ENCODE assay signal across 8 cellular contexts in the genomic region with DNA sequence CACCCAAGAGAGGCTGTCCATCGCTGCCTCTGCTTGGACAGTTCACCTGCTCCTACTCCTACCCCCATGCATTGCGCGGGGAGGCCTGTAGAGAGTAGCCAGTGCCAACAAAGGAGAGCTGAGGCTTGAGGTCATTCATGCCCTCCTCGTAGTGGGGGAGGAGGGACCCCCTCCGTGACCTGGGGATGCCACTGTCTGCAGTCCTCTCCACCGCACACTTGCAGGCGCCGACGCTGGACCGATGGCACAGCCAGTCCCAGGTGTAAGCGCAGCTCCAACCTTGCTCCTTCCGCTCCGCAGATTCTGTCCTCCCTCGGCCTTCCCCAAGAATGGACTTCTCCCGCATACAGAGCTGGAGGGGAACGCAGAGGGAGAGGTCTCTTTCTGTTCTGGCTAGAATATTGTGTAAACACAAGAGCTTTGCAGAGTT. TPM values are rescaled to one million over a fixed set of nuclear protein-coding genes. Genes with fewer than 3 reads are reported as not detected.
DNase-seq lines count a peak whose midpoint lies in the region; ATAC-seq and TF ChIP-seq lines count a peak whose summit lies in the region.

No MANE protein-coding gene starts in this region.

- H3K4me3 Mint-ChIP-seq in activated CD4-positive, alpha-beta memory T cell treated with anti-CD3 and anti-CD28 coated beads, Interleukin-2, amount 10 ng/mL, durations not matched to agents 7 days and 5 days, result peak overlapping the region; percentile 77

- TF ChIP-seq CTCF in gastroesophageal sphincter (IDR thresholded peaks at IDR 0.05) (no peak), gastrocnemius medialis (IDR thresholded peaks at IDR 0.05 in 4 of 5, conservative IDR thresholded peaks at IDR 0.05 in 1 of 5) (no peak)

- CTCF ChIA-PET in activated CD4-positive, alpha-beta memory T cell treated with anti-CD3 and anti-CD28 coated beads, Interleukin-2, amount 10 ng/mL, durations not matched to agents 7 days and 5 days (lab: Charles Lee), result interaction anchor here (1.5 to 4.7 kb wide), 5 partner anchors 8 to 43 kb away, joined by 4 to 44 read pairs (median 13); no protein-coding TSS in a partner anchor

- peaks cover 21% of the 10 kb centered on the region for H3K4me1 Mint-ChIP-seq in activated CD4-positive, alpha-beta memory T cell treated with anti-CD3 and anti-CD28 coated beads, Interleukin-2, amount 10 ng/mL, durations not matched to agents 7 days and 5 days

- H3K27ac Mint-ChIP-seq in activated CD4-positive, alpha-beta memory T cell treated with anti-CD3 and anti-CD28 coated beads, Interleukin-2, amount 10 ng/mL, durations not matched to agents 7 days and 5 days, result no peak overlapping the region

- no peaks in the 10 kb centered on the region for H3K9me3 Mint-ChIP-seq in activated CD4-positive, alpha-beta memory T cell treated with anti-CD3 and anti-CD28 coated beads, Interleukin-2, amount 10 ng/mL, durations not matched to agents 7 days and 5 days

- no peak for DNase-seq in activated CD4-positive, alpha-beta memory T cell treated with anti-CD3 and anti-CD28 coated beads, Interleukin-2, amount 10 ng/mL, durations not matched to agents 7 days and 5 days
- DNase-seq in gastrocnemius medialis, result no peak
- DNase-seq in NCI-H526 (lab: John Stamatoyannopoulos, UW), result no peak
- DNase-seq in RKO (ENCODE audit: low spot score), result no peak

- intact Hi-C loops in gastrocnemius medialis (cut with DNase I; ENCODE audit: low total_unique reads), result loop anchor here (1.0 to 10.0 kb wide), 2 partner anchors 8 to 415 kb away; a partner anchor contains a TSS

- peaks cover 41% of the 10 kb centered on the region for H3K27me3 Mint-ChIP-seq in activated CD4-positive, alpha-beta memory T cell treated with anti-CD3 and anti-CD28 coated beads, Interleukin-2, amount 10 ng/mL, durations not matched to agents 7 days and 5 days

- H3K36me3 Mint-ChIP-seq in activated CD4-positive, alpha-beta memory T cell treated with anti-CD3 and anti-CD28 coated beads, Interleukin-2, amount 10 ng/mL, durations not matched to agents 7 days and 5 days (ENCODE audit: low read depth), result peaks cover 8% of the 10 kb centered on the region

- H3K36me3 ChIP-seq in gastroesophageal sphincter (peaks cover 0 to 15% of the 10 kb centered on the region in 2 donors), gastrocnemius medialis (peaks cover 0 to 14% of the 10 kb centered on the region in 2 donors)

- TF ChIP-seq EP300 in gastroesophageal sphincter (IDR thresholded peaks at IDR 0.05), result no peak

- no peaks in the 10 kb centered on the region for H3K9me3 ChIP-seq in gastroesophageal sphincter
- H3K9me3 ChIP-seq in gastrocnemius medialis, result no peaks in the 10 kb centered on the region

- in situ Hi-C loops in gastrocnemius medialis (cut with MboI; ENCODE audit: low sequenced_read_pairs in 4 of 4), result no loop called here

- peak overlapping the region; percentile 91 to 98 (median 94) for H3K27ac ChIP-seq in gastroesophageal sphincter
- H3K27ac ChIP-seq in gastrocnemius medialis, result peak overlapping the region; percentile 92 to 100 (median 100)

- H3K27me3 ChIP-seq in gastroesophageal sphincter, result no peaks in the 10 kb centered on the region
- H3K27me3 ChIP-seq in gastrocnemius medialis, result no peaks in the 10 kb centered on the region

- H3K4me3 ChIP-seq in gastroesophageal sphincter (peak overlapping the region; percentile 86 to 96), gastrocnemius medialis (peak overlapping the region; percentile 58 to 77 (median 74))

- peak; percentile 20 for ATAC-seq in GM19395 (IDR thresholded peaks at IDR 0.05; ENCODE audit: unreplicated experiment)
- ATAC-seq in gastroesophageal sphincter, result no peak
- ATAC-seq in gastrocnemius medialis, result peak in 1 of 2 donors; percentile 2
- no peak for ATAC-seq in HG02973 (IDR thresholded peaks at IDR 0.05; ENCODE audit: unreplicated experiment)
- ATAC-seq in GM18517 (IDR thresholded peaks at IDR 0.05; ENCODE audit: unreplicated experiment), result no peak

- POLR2A ChIA-PET in activated CD4-positive, alpha-beta memory T cell treated with anti-CD3 and anti-CD28 coated beads, Interleukin-2, amount 10 ng/mL, durations not matched to agents 7 days and 5 days (lab: Charles Lee), result interaction anchor here (0.7 to 2.5 kb wide), 4 partner anchors 11 to 43 kb away, joined by 3 to 18 read pairs (median 10); a partner anchor contains a TSS

- no peak for TF ChIP-seq POLR2A in gastroesophageal sphincter (IDR thresholded peaks at IDR 0.05)
- TF ChIP-seq POLR2A in gastrocnemius medialis (IDR thresholded peaks at IDR 0.05), result no peak

- WGBS in gastroesophageal sphincter (ENCODE audit: low coverage in 1 of 2), 2 donors, result 32 to 47% methylated on average over 6 of the region's 16 CpGs

- H3K4me1 ChIP-seq in gastroesophageal sphincter (peaks cover 0 to 46% (median 20%) of the 10 kb centered on the region in 3 donors), gastrocnemius medialis (peaks cover 26 to 42% of the 10 kb centered on the region in 2 donors)

RNA-seq across cellular contexts. Expression of a gene that starts 0.7 kb away (rescaled TPM):
- 10 to 100 TPM in 1 of 2 experiments, 1 to 10 TPM in 1; 9.0 to 11.4 TPM for total RNA-seq in activated CD4-positive, alpha-beta memory T cell treated with anti-CD3 and anti-CD28 coated beads, Interleukin-2, amount 10 ng/mL, durations not matched to agents 7 days and 5 days
- total RNA-seq in gastroesophageal sphincter (100 to 1,000 TPM in 1 of 4 donors, 10 to 100 TPM in 3; 69.2 to 153 (median 84.7) TPM), gastrocnemius medialis (10 to 100 TPM in 3 of 4 donors, 1 to 10 TPM in 1; 7.4 to 91.8 (median 62.7) TPM)

RNA-seq across cellular contexts. Expression of a gene that starts 37.3 kb away (rescaled TPM):
- 10 to 100 TPM; 77.1 to 77.8 TPM for total RNA-seq in activated CD4-positive, alpha-beta memory T cell treated with anti-CD3 and anti-CD28 coated beads, Interleukin-2, amount 10 ng/mL, durations not matched to agents 7 days and 5 days
- total RNA-seq in gastroesophageal sphincter, result 1,000 to 10,000 TPM; 4,484 to 9,179 (median 5,319) TPM
- total RNA-seq in gastrocnemius medialis, result 10 to 100 TPM; 22.7 to 91.1 (median 68.9) TPM

RNA-seq across cellular contexts. Expression of a gene that starts 48.1 kb away (rescaled TPM):
- total RNA-seq in activated CD4-positive, alpha-beta memory T cell treated with anti-CD3 and anti-CD28 coated beads, Interleukin-2, amount 10 ng/mL, durations not matched to agents 7 days and 5 days, result not detected
- not detected for total RNA-seq in gastroesophageal sphincter
- 1,000 to 10,000 TPM in 2 of 4 donors, 100 to 1,000 TPM in 2; 304 to 3,604 (median 1,823) TPM for total RNA-seq in gastrocnemius medialis

Comparison
In these comparisons a context has a peak if more than half of its experiments do, and no peak if none do; other contexts are left out.
1. RNA of a gene that starts 37.3 kb away (total RNA-seq): 4,484 to 9,179 TPM in gastroesophageal sphincter; 22.7 to 91.1 TPM in gastrocnemius medialis and 77.1 to 77.8 TPM in activated CD4-positive, alpha-beta memory T cell treated with anti-CD3 and anti-CD28 coated beads, Interleukin-2, amount 10 ng/mL, durations not matched to agents 7 days and 5 days; every median in the first group is over 10 times any median in the second.
2. RNA of a gene that starts 48.1 kb away (total RNA-seq): 304 to 3,604 TPM in gastrocnemius medialis; not detected in activated CD4-positive, alpha-beta memory T cell treated with anti-CD3 and anti-CD28 coated beads, Interleukin-2, amount 10 ng/mL, durations not matched to agents 7 days and 5 days and not detected in gastroesophageal sphincter; every median in the first group is over 100 times any median in the second.